In genomic region chr11:58573451-58574104, GRCh38 we compare ENCODE assay signal across 8 cellular contexts. TPM values are rescaled to one million over a fixed set of nuclear protein-coding genes. Genes with fewer than 3 reads are reported as not detected.
DNase-seq lines count a peak whose midpoint lies in the region; ATAC-seq and TF ChIP-seq lines count a peak whose summit lies in the region.

No MANE protein-coding gene starts in this region.

- H4K8ac ChIP-seq in neuronal stem cell (ENCODE audit: low read depth, low read length), result no peak overlapping the region

- H3K36me3 Mint-ChIP-seq in activated naive CD4-positive, alpha-beta T cell treated with anti-CD3 and anti-CD28 coated beads for 36 hours (ENCODE audit: low read depth), result peaks cover 31% of the 10 kb centered on the region

- no peaks in the 10 kb centered on the region for H3K9me3 Mint-ChIP-seq in activated naive CD4-positive, alpha-beta T cell treated with anti-CD3 and anti-CD28 coated beads for 36 hours

- H3K27me3 ChIP-seq in neuronal stem cell (ENCODE audit: control insufficient read depth in 3 of 3, insufficient read depth in 3 of 3, low read depth in 1 of 3, low read length in 3 of 3), result no peaks in the 10 kb centered on the region

- no peak overlapping the region for H3K23ac ChIP-seq in neuronal stem cell (ENCODE audit: low read depth, low read length, poor library complexity)

- no CpG with 5 or more reads among the region's 4 CpGs for WGBS in neuronal stem cell (ENCODE audit: extremely low coverage in 2 of 2, insufficient read length in 2 of 2, insufficient replicate concordance in 1 of 2), 2 donors

- H3K27me3 Mint-ChIP-seq in activated naive CD4-positive, alpha-beta T cell treated with anti-CD3 and anti-CD28 coated beads for 36 hours (ENCODE audit: low read depth), result no peaks in the 10 kb centered on the region

- H3K27ac ChIP-seq in neuronal stem cell (replicated peaks; ENCODE audit: low read length), result no peak overlapping the region

- ATAC-seq in HG02938 (IDR thresholded peaks at IDR 0.05; ENCODE audit: unreplicated experiment), result peak; percentile 14
- peak in 1 of 2 donors; percentile 29 for ATAC-seq in left cardiac atrium

- no peak overlapping the region for H2BK120ac ChIP-seq in neuronal stem cell (ENCODE audit: low read depth, low read length)

- peak; percentile 81 for DNase-seq in GM12865 (ENCODE audit: low read depth)
- peak; percentile 95 for DNase-seq in RKO (ENCODE audit: low spot score)
- DNase-seq in activated naive CD4-positive, alpha-beta T cell treated with anti-CD3 and anti-CD28 coated beads for 36 hours, result peak; percentile 87
- peak; percentile 73 for DNase-seq in left cardiac atrium
- peak; percentile 61 to 66 for DNase-seq in stimulated activated CD4-positive, alpha-beta T cell treated with anti-CD3 and anti-CD28 coated beads, Interleukin-4, amount 100 ng/mL, for 4 hours
- DNase-seq in neuronal stem cell (ENCODE audit: low spot score), result no peak
- DNase-seq in NCI-H2081 (lab: John Stamatoyannopoulos, UW), result no peak

- no peak overlapping the region for H2AK5ac ChIP-seq in neuronal stem cell (ENCODE audit: low read depth, low read length)

- H3K4ac ChIP-seq in neuronal stem cell (ENCODE audit: low read length), result no peak overlapping the region

- H3K4me1 Mint-ChIP-seq in activated naive CD4-positive, alpha-beta T cell treated with anti-CD3 and anti-CD28 coated beads for 36 hours (ENCODE audit: low read depth), result peaks cover 54% of the 10 kb centered on the region

- peak overlapping the region; percentile 100 for H3K4me3 Mint-ChIP-seq in activated naive CD4-positive, alpha-beta T cell treated with anti-CD3 and anti-CD28 coated beads for 36 hours

- H3K4me3 ChIP-seq in GM12865 (ENCODE audit: low read depth, low read length) (peak overlapping the region; percentile 99), neuronal stem cell (ENCODE audit: low read length in 2 of 2) (no peak overlapping the region)

- no peak overlapping the region for H3K4me2 ChIP-seq in neuronal stem cell (ENCODE audit: insufficient read depth, low read length, poor library complexity, severe bottlenecking)

- H3K18ac ChIP-seq in neuronal stem cell (ENCODE audit: low read length), result no peak overlapping the region

- H3K79me1 ChIP-seq in neuronal stem cell (ENCODE audit: low read depth, low read length), result no peaks in the 10 kb centered on the region

- TF ChIP-seq CTCF in GM12865 (IDR thresholded peaks at IDR 0.05; ENCODE audit: insufficient read depth, low read depth, low read length, missing control alignments), result no peak

- H3K14ac ChIP-seq in neuronal stem cell (ENCODE audit: low read length), result no peak overlapping the region

- H4K91ac ChIP-seq in neuronal stem cell (ENCODE audit: low read depth, low read length, poor library complexity), result no peak overlapping the region

- peaks cover 0 to 7% of the 10 kb centered on the region in 2 donors for H3K36me3 ChIP-seq in neuronal stem cell (replicated peaks in 1 of 2; ENCODE audit: control insufficient read depth in 2 of 2, insufficient read depth in 2 of 2, low read length in 2 of 2)

- intact Hi-C loops in activated naive CD4-positive, alpha-beta T cell treated with anti-CD3 and anti-CD28 coated beads for 36 hours (cut with micrococcal nuclease), result loop anchor here (1.0 to 10.0 kb wide), 4 partner anchors 11 to 1241 kb away; partner anchors contain the start of gene MRPL16
- intact Hi-C loops in left cardiac atrium (cut with DNase I), result loop anchor here in 1 of 2 donors (10.0 kb wide), 1 partner anchor 51 kb away; the partner anchor contains the start of gene CNTF

- no peak overlapping the region for H2BK12ac ChIP-seq in neuronal stem cell (ENCODE audit: low read length)

- no peaks in the 10 kb centered on the region for H3K9me3 ChIP-seq in neuronal stem cell (replicated peaks in 1 of 2; ENCODE audit: control insufficient read depth in 2 of 2, insufficient read depth in 1 of 2, low read depth in 1 of 2, low read length in 2 of 2)

- no peak overlapping the region for H2BK5ac ChIP-seq in neuronal stem cell (ENCODE audit: low read length)

- CTCF ChIA-PET in activated naive CD4-positive, alpha-beta T cell treated with anti-CD3 and anti-CD28 coated beads for 36 hours (lab: Charles Lee), result interaction anchor here (0.6 to 1.6 kb wide), 8 partner anchors 10 to 82 kb away, joined by 3 to 15 read pairs (median 4); no protein-coding TSS in a partner anchor

- H2AFZ ChIP-seq in neuronal stem cell (ENCODE audit: low read length), result no peak overlapping the region

- H3K9ac ChIP-seq in neuronal stem cell (ENCODE audit: low read depth, low read length, poor library complexity), result no peak overlapping the region

- H3K4me1 ChIP-seq in neuronal stem cell (ENCODE audit: control insufficient read depth in 2 of 2, insufficient read depth in 1 of 2, low read depth in 1 of 2, low read length in 2 of 2), result no peaks in the 10 kb centered on the region

- H2BK15ac ChIP-seq in neuronal stem cell (ENCODE audit: low read length), result no peak overlapping the region

- peak overlapping the region; percentile 99 for H3K27ac Mint-ChIP-seq in activated naive CD4-positive, alpha-beta T cell treated with anti-CD3 and anti-CD28 coated beads for 36 hours

RNA-seq across cellular contexts. Expression of gene LPXN, which starts 2.1 kb away (rescaled TPM):
- 10 to 100 TPM; 84.9 to 85.1 TPM for total RNA-seq in activated naive CD4-positive, alpha-beta T cell treated with anti-CD3 and anti-CD28 coated beads for 36 hours
- total RNA-seq in left cardiac atrium, result 1 to 10 TPM; 5.0 to 6.0 TPM
- 2.2 TPM for polyA plus RNA-seq in neuronal stem cell (2013, experiment 1 of 2)
- 2.4 TPM for polyA plus RNA-seq in neuronal stem cell (2013, experiment 2 of 2)

RNA-seq across cellular contexts. Expression of gene ZFP91, which starts 5.3 kb away (rescaled TPM):
- 10 to 100 TPM; 30.5 to 32.6 TPM for total RNA-seq in activated naive CD4-positive, alpha-beta T cell treated with anti-CD3 and anti-CD28 coated beads for 36 hours
- total RNA-seq in left cardiac atrium, result 10 to 100 TPM; 49.8 to 58.6 TPM
- 42.3 TPM for polyA plus RNA-seq in neuronal stem cell (2013, experiment 1 of 2)
- 43.7 TPM for polyA plus RNA-seq in neuronal stem cell (2013, experiment 2 of 2)

RNA-seq across cellular contexts. Expression of gene CNTF, which starts 48.9 kb away (rescaled TPM):
- total RNA-seq in activated naive CD4-positive, alpha-beta T cell treated with anti-CD3 and anti-CD28 coated beads for 36 hours, result 1 to 10 TPM in 1 of 2 experiments, under 1 TPM in 1; 0.77 to 1.1 TPM
- total RNA-seq in left cardiac atrium, result 1 to 10 TPM; 1.2 to 1.5 TPM
- 0.33 TPM for polyA plus RNA-seq in neuronal stem cell (2013, experiment 1 of 2)
- polyA plus RNA-seq in neuronal stem cell (2013, experiment 2 of 2), result 0.15 TPM

Comparison
In these comparisons a context has a peak if more than half of its experiments do, and no peak if none do; other contexts are left out.
1. DNase-seq: peak in GM12865 (single experiment), RKO (single experiment), activated naive CD4-positive, alpha-beta T cell treated with anti-CD3 and anti-CD28 coated beads for 36 hours (single experiment), left cardiac atrium (single experiment) and stimulated activated CD4-positive, alpha-beta T cell treated with anti-CD3 and anti-CD28 coated beads, Interleukin-4, amount 100 ng/mL, for 4 hours (2 of 2); none in neuronal stem cell (single experiment) and NCI-H2081 (0 of 2).
2. RNA of gene LPXN, which starts 2.1 kb away (total RNA-seq): 84.9 to 85.1 TPM in activated naive CD4-positive, alpha-beta T cell treated with anti-CD3 and anti-CD28 coated beads for 36 hours; 5.0 to 6.0 TPM in left cardiac atrium; every median in the first group is over 10 times any median in the second.